ENCODE assay signal across 19 cellular contexts in the genomic region with DNA sequence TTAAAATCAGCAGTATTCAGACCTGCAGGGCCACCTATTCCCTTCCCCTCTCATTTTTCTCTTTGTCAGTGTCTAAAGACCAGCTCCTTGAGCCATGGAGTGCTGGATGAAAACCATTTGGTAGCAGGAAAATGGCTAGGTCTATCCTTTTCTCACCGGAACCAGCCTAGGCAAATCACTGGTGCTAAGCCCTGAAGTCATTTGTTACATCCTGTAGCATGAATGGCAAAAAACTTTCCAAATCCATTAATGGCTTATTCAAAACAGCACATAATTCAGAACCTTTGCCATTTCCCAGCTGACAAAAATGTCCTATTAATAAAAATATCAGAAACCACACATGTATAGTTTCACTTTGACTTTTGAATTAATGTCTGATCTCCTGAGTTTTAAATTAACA.
DNase-seq lines count a peak whose midpoint lies in the region; ATAC-seq and TF ChIP-seq lines count a peak whose summit lies in the region.
"Had no signal": no experiment of that assay in that cellular context is flagged by ENCODE, and none has a peak within 500 bp of the region (broad histone marks: within the 10 kb centered on the region; RNA-seq: fewer than 3 reads in every experiment).

No MANE protein-coding gene starts in this region.

- no peak overlapping the region for H3K27ac ChIP-seq in OCI-LY3 (ENCODE audit: low read length)
- peak overlapping the region; percentile 69 to 76 (median 73) for H3K27ac ChIP-seq in thyroid gland
- H3K27ac ChIP-seq: BLaER1 treated with 17β-estradiol and CSF1 and Interleukin-3, amounts not matched to agents 10 nM and 100 nM; GM23248 had no signal

- no peaks in the 10 kb centered on the region for H3K79me2 ChIP-seq in OCI-LY3 (ENCODE audit: low read length)

- DNase-seq in thyroid gland (no peak), superior temporal gyrus (ENCODE audit: extremely low spot score) (no peak), RKO (ENCODE audit: low spot score) (no peak), NCI-H2081 (lab: John Stamatoyannopoulos, UW) (no peak)
- DNase-seq: CD8-positive, alpha-beta memory T cell; COR-L47; DMS 273 treated with DMSO at 0.1 percent for 48 hours; DMS53; DND-41; EL; GM23248; Kasumi-1; KBM-7 had no signal

- H3K27me3 ChIP-seq in OCI-LY3 (ENCODE audit: low read depth, low read length) (peaks cover 93% of the 10 kb centered on the region), thyroid gland (no peaks in the 10 kb centered on the region)
- H3K27me3 ChIP-seq: BLaER1 treated with 17β-estradiol and CSF1 and Interleukin-3, amounts not matched to agents 10 nM and 100 nM had no signal

- TF ChIP-seq CTCF in OCI-LY3 (IDR thresholded peaks at IDR 0.05; ENCODE audit: low read depth, low read length) (no peak), thyroid gland (IDR thresholded peaks at IDR 0.05) (no peak)

- no peaks in the 10 kb centered on the region for H3K36me3 ChIP-seq in OCI-LY3 (replicated peaks; ENCODE audit: low read depth, low read length)
- no peaks in the 10 kb centered on the region for H3K36me3 ChIP-seq in thyroid gland
- H3K36me3 ChIP-seq: BLaER1 treated with 17β-estradiol and CSF1 and Interleukin-3, amounts not matched to agents 10 nM and 100 nM; HAP-1 had no signal

- H3K4me3 ChIP-seq in OCI-LY3 (ENCODE audit: low read length) (no peak overlapping the region), thyroid gland (replicated peaks in 1 of 3) (no peak overlapping the region)
- H3K4me3 ChIP-seq: BLaER1 treated with 17β-estradiol and CSF1 and Interleukin-3, amounts not matched to agents 10 nM and 100 nM; GM23248; HAP-1 had no signal

- no peak overlapping the region for H2AFZ ChIP-seq in OCI-LY3 (ENCODE audit: low read depth, low read length)
- H2AFZ ChIP-seq: GM23248 had no signal

- H3K4me1 ChIP-seq in OCI-LY3 (ENCODE audit: low read length): peaks cover 12% of the 10 kb centered on the region
- peaks cover 18 to 28% of the 10 kb centered on the region in 2 donors for H3K4me1 ChIP-seq in thyroid gland

- 85 to 95% methylated on average over 1 of the region's 1 CpG for WGBS in thyroid gland, 2 donors

- no peak for TF ChIP-seq POLR2A in thyroid gland (IDR thresholded peaks at IDR 0.05)

- H3K9ac ChIP-seq in OCI-LY3 (ENCODE audit: low read length): no peak overlapping the region
- H3K9ac ChIP-seq: BLaER1 treated with 17β-estradiol and CSF1 and Interleukin-3, amounts not matched to agents 10 nM and 100 nM; GM23248 had no signal

- intact Hi-C loops in thyroid gland (cut with DNase I): no loop called here

- ATAC-seq in GM18907 (IDR thresholded peaks at IDR 0.05; ENCODE audit: unreplicated experiment) (peak; percentile 38), GM19467 (IDR thresholded peaks at IDR 0.05; ENCODE audit: unreplicated experiment) (peak; percentile 44)
- ATAC-seq: HepG2 had no signal

- H4K20me1 ChIP-seq in OCI-LY3 (ENCODE audit: insufficient read depth, low read length): peaks cover 13% of the 10 kb centered on the region; the same call in 1 of the 2 replicates
- H4K20me1 ChIP-seq: BLaER1 treated with 17β-estradiol and CSF1 and Interleukin-3, amounts not matched to agents 10 nM and 100 nM had no signal

- no peaks in the 10 kb centered on the region for H3K9me3 ChIP-seq in OCI-LY3 (ENCODE audit: insufficient read depth, low read length)
- no peaks in the 10 kb centered on the region for H3K9me3 ChIP-seq in thyroid gland
- H3K9me3 ChIP-seq: BLaER1 treated with 17β-estradiol and CSF1 and Interleukin-3, amounts not matched to agents 10 nM and 100 nM; HAP-1 had no signal

- H3K4me2 ChIP-seq in OCI-LY3 (ENCODE audit: low read length): peak overlapping the region; percentile 23; the same call in 1 of the 2 replicates
- H3K4me2 ChIP-seq: BLaER1 treated with 17β-estradiol and CSF1 and Interleukin-3, amounts not matched to agents 10 nM and 100 nM had no signal
